Comparison of ENCODE assay signal across 18 cellular contexts in genomic region chr20:48803522-48804053, GRCh38. TPM values are rescaled to one million over a fixed set of nuclear protein-coding genes. Genes with fewer than 3 reads are reported as not detected.
A peak's percentile ranks its signal among the peaks of the same experiment; 100 is the strongest.
DNase-seq lines count a peak whose midpoint lies in the region; ATAC-seq and TF ChIP-seq lines count a peak whose summit lies in the region.
"Had no signal": no experiment of that assay in that cellular context is flagged by ENCODE, and none has a peak within 500 bp of the region (broad histone marks: within the 10 kb centered on the region; RNA-seq: fewer than 3 reads in every experiment).

No MANE protein-coding gene starts in this region.

- peaks cover 0 to 68% (median 0%) of the 10 kb centered on the region in 11 experiments; a peak in 10 of 22 replicates for H3K36me3 ChIP-seq in BLaER1 treated with 17β-estradiol and CSF1 and Interleukin-3, amounts not matched to agents 10 nM and 100 nM
- H3K36me3 ChIP-seq in CD4-positive, alpha-beta memory T cell (ENCODE audit: insufficient read depth, low read length) = peaks cover 15% of the 10 kb centered on the region
- peaks cover 4% of the 10 kb centered on the region; the same call in 1 of the 2 replicates for H3K36me3 ChIP-seq in WERI-Rb-1

- H3K9ac ChIP-seq in BLaER1 treated with 17β-estradiol and CSF1 and Interleukin-3, amounts not matched to agents 10 nM and 100 nM = no peak overlapping the region
- H3K9ac ChIP-seq: SK-N-SH had no signal

- peaks cover 0 to 6% (median under 1%) of the 10 kb centered on the region in 8 donors for H3K9me3 Mint-ChIP-seq in CD4-positive, alpha-beta memory T cell
- no peaks in the 10 kb centered on the region for H3K9me3 Mint-ChIP-seq in activated T-helper 17 cell treated with anti-CD3 and anti-CD28 coated beads, Interleukin-2, amount 50 U/mL, for 72 hours
- peaks cover 0 to 2% of the 10 kb centered on the region in 2 donors for H3K9me3 Mint-ChIP-seq in natural killer cell

- DNase-seq in CD4-positive, alpha-beta memory T cell = no peak
- DNase-seq in natural killer cell = no peak
- no peak for DNase-seq in NCI-H345 (lab: John Stamatoyannopoulos, UW)
- DNase-seq in WERI-Rb-1 = no peak
- DNase-seq: C1 segment of cervical spinal cord; DMS53; EL; KBM-7; NCI-H1105; NCI-H2081; NCI-H748 treated with DMSO at 0.1 percent for 48 hours; NK-92 treated with Interleukin-12 subunit alpha and Interleukin-12 subunit beta, amount 100 ng/mL, for 24 hours; SHP77 treated with DMSO at 0.1 percent for 48 hours; SK-N-SH had no signal

- no peak overlapping the region for H3K4me3 ChIP-seq in BLaER1 treated with 17β-estradiol and CSF1 and Interleukin-3, amounts not matched to agents 10 nM and 100 nM
- H3K4me3 ChIP-seq in CD4-positive, alpha-beta memory T cell (ENCODE audit: low read length in 2 of 2) = no peak overlapping the region
- no peak overlapping the region for H3K4me3 ChIP-seq in WERI-Rb-1 (ENCODE audit: low read depth, low read length)

- H3K4me2 ChIP-seq in BLaER1 treated with 17β-estradiol and CSF1 and Interleukin-3, amounts not matched to agents 10 nM and 100 nM = peak overlapping the region in 9 of 11 experiments; percentile 21 to 61 (median 44); a peak in 15 of 22 replicates
- H3K4me2 ChIP-seq: SK-N-SH had no signal

- POLR2A ChIA-PET in CD4-positive, alpha-beta memory T cell (lab: Charles Lee; ENCODE audit: partially characterized antibody) = interaction anchor here (0.7 to 1.2 kb wide), 3 partner anchors 18 to 43 kb away, joined by 3 read pairs; no protein-coding TSS in a partner anchor

- H4K20me1 ChIP-seq in BLaER1 treated with 17β-estradiol and CSF1 and Interleukin-3, amounts not matched to agents 10 nM and 100 nM = peaks cover 0 to 100% (median 6%) of the 10 kb centered on the region in 11 experiments; a peak in 10 of 22 replicates

- peaks cover 50 to 53% of the 10 kb centered on the region in 2 donors for H3K36me3 Mint-ChIP-seq in CD4-positive, alpha-beta memory T cell
- peaks cover 37% of the 10 kb centered on the region for H3K36me3 Mint-ChIP-seq in activated T-helper 17 cell treated with anti-CD3 and anti-CD28 coated beads, Interleukin-2, amount 50 U/mL, for 72 hours (ENCODE audit: low read depth)
- peaks cover 13% of the 10 kb centered on the region for H3K36me3 Mint-ChIP-seq in natural killer cell

- peaks cover 60 to 99% (median 82%) of the 10 kb centered on the region in 4 donors for H3K4me1 Mint-ChIP-seq in CD4-positive, alpha-beta memory T cell
- peaks cover 60% of the 10 kb centered on the region for H3K4me1 Mint-ChIP-seq in activated T-helper 17 cell treated with anti-CD3 and anti-CD28 coated beads, Interleukin-2, amount 50 U/mL, for 72 hours
- peaks cover 83 to 99% of the 10 kb centered on the region in 2 donors for H3K4me1 Mint-ChIP-seq in natural killer cell

- intact Hi-C loops in CD4-positive, alpha-beta memory T cell (cut with micrococcal nuclease) = no loop called here
- intact Hi-C loops in natural killer cell (cut with micrococcal nuclease) = loop anchor here (2.0 kb wide), 1 partner anchor 13 kb away; no protein-coding TSS in a partner anchor

- TF ChIP-seq CTCF in natural killer cell (IDR thresholded peaks at IDR 0.05) (no peak), WERI-Rb-1 (IDR thresholded peaks at IDR 0.05; ENCODE audit: low read depth, low read length) (no peak)

- peak overlapping the region; percentile 37 to 77 (median 48) for H3K27ac Mint-ChIP-seq in CD4-positive, alpha-beta memory T cell
- H3K27ac Mint-ChIP-seq in activated T-helper 17 cell treated with anti-CD3 and anti-CD28 coated beads, Interleukin-2, amount 50 U/mL, for 72 hours = peak overlapping the region; percentile 88
- H3K27ac Mint-ChIP-seq in natural killer cell = peak overlapping the region; percentile 87 to 92

- CTCF ChIA-PET in CD4-positive, alpha-beta memory T cell (lab: Charles Lee; ENCODE audit: partially characterized antibody) = no interaction called here

- ATAC-seq in activated T-helper 17 cell treated with anti-CD3 and anti-CD28 coated beads, Interleukin-2, amount 50 U/mL, for 72 hours (replicated peaks) = no peak
- no peak for ATAC-seq in natural killer cell
- no peak for ATAC-seq in HG03432 (IDR thresholded peaks at IDR 0.05; ENCODE audit: unreplicated experiment)
- no peak for ATAC-seq in GM21515 (IDR thresholded peaks at IDR 0.05; ENCODE audit: unreplicated experiment)

- no peaks in the 10 kb centered on the region for H3K27me3 ChIP-seq in BLaER1 treated with 17β-estradiol and CSF1 and Interleukin-3, amounts not matched to agents 10 nM and 100 nM
- H3K27me3 ChIP-seq in CD4-positive, alpha-beta memory T cell (ENCODE audit: insufficient read depth, low read length) = no peaks in the 10 kb centered on the region
- H3K27me3 ChIP-seq in WERI-Rb-1 (ENCODE audit: insufficient read depth, low read depth, severe bottlenecking) = no peaks in the 10 kb centered on the region

- peaks cover 10 to 22% (median 17%) of the 10 kb centered on the region in 11 experiments for H3K9me3 ChIP-seq in BLaER1 treated with 17β-estradiol and CSF1 and Interleukin-3, amounts not matched to agents 10 nM and 100 nM (replicated peaks in 1 of 11)
- peaks cover 0 to 7% of the 10 kb centered on the region in 2 donors for H3K9me3 ChIP-seq in CD4-positive, alpha-beta memory T cell (ENCODE audit: control insufficient read depth in 1 of 2, low read length in 2 of 2)
- no peaks in the 10 kb centered on the region for H3K9me3 ChIP-seq in WERI-Rb-1 (ENCODE audit: severe bottlenecking)
- H3K9me3 ChIP-seq: SK-N-SH had no signal

- peak overlapping the region in 2 of 8 donors; percentile 62 to 66 for H3K4me3 Mint-ChIP-seq in CD4-positive, alpha-beta memory T cell
- H3K4me3 Mint-ChIP-seq in activated T-helper 17 cell treated with anti-CD3 and anti-CD28 coated beads, Interleukin-2, amount 50 U/mL, for 72 hours = no peak overlapping the region
- peak overlapping the region; percentile 67 for H3K4me3 Mint-ChIP-seq in natural killer cell

- peaks cover 22 to 54% (median 36%) of the 10 kb centered on the region in 10 experiments for H3K4me1 ChIP-seq in BLaER1 treated with 17β-estradiol and CSF1 and Interleukin-3, amounts not matched to agents 10 nM and 100 nM
- peaks cover 96% of the 10 kb centered on the region for H3K4me1 ChIP-seq in CD4-positive, alpha-beta memory T cell (ENCODE audit: insufficient read depth, low read length)

- H3K27me3 Mint-ChIP-seq in CD4-positive, alpha-beta memory T cell = no peaks in the 10 kb centered on the region
- no peaks in the 10 kb centered on the region for H3K27me3 Mint-ChIP-seq in activated T-helper 17 cell treated with anti-CD3 and anti-CD28 coated beads, Interleukin-2, amount 50 U/mL, for 72 hours
- H3K27me3 Mint-ChIP-seq in natural killer cell (ENCODE audit: low read depth in 2 of 2) = no peaks in the 10 kb centered on the region

- H3K27ac ChIP-seq in BLaER1 treated with 17β-estradiol and CSF1 and Interleukin-3, amounts not matched to agents 10 nM and 100 nM = no peak overlapping the region
- no peak overlapping the region for H3K27ac ChIP-seq in CD4-positive, alpha-beta memory T cell (ENCODE audit: low read depth, low read length)
- H3K27ac ChIP-seq in WERI-Rb-1 = no peak overlapping the region

RNA-seq across cellular contexts. Expression of gene PREX1, which starts 24.2 kb away (rescaled TPM):
- 100 to 1,000 TPM; 164 to 165 TPM for total RNA-seq in CD4-positive, alpha-beta memory T cell
- 10 to 100 TPM; 10.6 to 79.6 TPM for polyA plus RNA-seq in CD4-positive, alpha-beta memory T cell
- 100 to 1,000 TPM in 1 of 2 donors, 10 to 100 TPM in 1; 96.1 to 111 TPM for total RNA-seq in activated T-helper 17 cell treated with anti-CD3 and anti-CD28 coated beads, Interleukin-2, amount 50 U/mL, for 72 hours
- 100 to 1,000 TPM; 382 to 392 (median 389) TPM for total RNA-seq in natural killer cell
